In the genomic region with DNA sequence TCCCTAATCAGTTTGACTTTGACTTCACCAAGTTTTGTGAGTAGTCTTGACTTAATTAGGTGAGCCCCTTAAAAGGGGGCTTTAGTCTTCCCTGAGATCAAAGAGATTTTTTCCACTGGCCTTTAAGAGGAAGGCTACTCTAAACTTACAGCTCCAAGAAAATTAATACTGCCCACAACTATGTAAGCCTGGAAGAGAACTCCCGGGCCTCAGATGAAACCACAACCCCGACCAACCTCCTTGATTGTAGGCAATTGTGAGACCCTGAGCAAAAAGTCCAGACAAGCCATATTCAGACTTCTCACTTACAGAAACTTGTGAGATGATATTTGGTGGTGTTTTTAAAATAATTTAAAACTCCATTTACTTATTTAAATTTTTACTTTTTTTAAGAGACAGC, we compare ENCODE assay signal across 31 cellular contexts.
"Had no signal": no experiment of that assay in that cellular context is flagged by ENCODE, and none has a peak within 500 bp of the region (broad histone marks: within the 10 kb centered on the region; RNA-seq: fewer than 3 reads in every experiment).

No MANE protein-coding gene starts in this region.

- H3K4me1 ChIP-seq: foreskin keratinocyte, gastroesophageal sphincter, psoas muscle, sigmoid colon, tibial artery had no signal

- H3K27me3 ChIP-seq: dorsolateral prefrontal cortex, foreskin keratinocyte, gastroesophageal sphincter, hepatocyte, left lung, ovary, sigmoid colon, spleen, testis, tibial artery had no signal

- H3K9me3 ChIP-seq: gastroesophageal sphincter, left lung, ovary, sigmoid colon, testis, tibial artery had no signal

- H3K4me3 Mint-ChIP-seq: mesothelial cell of epicardium; nephron; stimulated activated memory B cell treated with anti-CD40 and anti-IgM and Interleukin-4, amounts not matched to agents 10 μg/mL and 1 μg/mL and 100 μg/mL, for 72 hours; type B pancreatic cell had no signal

- H3K4me1 Mint-ChIP-seq: mesothelial cell of epicardium, nephron had no signal

- H3K36me3 ChIP-seq: ovary had no signal

- H2AFZ ChIP-seq: hepatocyte had no signal

- H3K27ac Mint-ChIP-seq: mesothelial cell of epicardium; naive thymus-derived CD4-positive, alpha-beta T cell; nephron; stimulated activated memory B cell treated with anti-CD40 and anti-IgM and Interleukin-4, amounts not matched to agents 10 μg/mL and 1 μg/mL and 100 μg/mL, for 72 hours; type B pancreatic cell had no signal

- H3K4me2 ChIP-seq: hepatocyte had no signal

- FAIRE-seq: islet of Langerhans had no signal

- H3K27ac ChIP-seq: dorsolateral prefrontal cortex, epithelial cell of prostate, foreskin keratinocyte, gastroesophageal sphincter, heart left ventricle, hepatocyte, left lung, ovary, psoas muscle, sigmoid colon, skin epidermis, spleen, testis, tibial artery had no signal

- DNase-seq: dorsolateral prefrontal cortex; effector CD4-positive, alpha-beta T cell; foreskin keratinocyte; heart left ventricle; left cardiac atrium; left lung; mesenchymal stem cell; mucosa of descending colon; naive thymus-derived CD4-positive, alpha-beta T cell; nucleus accumbens; ovary; posterior cingulate gyrus; psoas muscle; right cardiac atrium; sigmoid colon; spleen; stimulated activated CD4-positive, alpha-beta T cell treated with anti-CD3 and anti-CD28 coated beads, Interleukin-4, amount 100 ng/mL, for 4 hours; stimulated activated naive CD8-positive, alpha-beta T cell treated with anti-CD3 and anti-CD28 coated beads, Interleukin-15, Interleukin-2, amounts not matched to agents 100 U/mL and 50 U/mL, for 24 hours; substantia nigra; testis; tibial artery had no signal

- H3K4me3 ChIP-seq: dorsolateral prefrontal cortex, gastroesophageal sphincter, heart left ventricle, hepatocyte, left lung, mucosa of descending colon, ovary, psoas muscle, sigmoid colon, skin epidermis, spleen, testis, tibial artery had no signal

- H3K27me3 Mint-ChIP-seq: naive thymus-derived CD4-positive, alpha-beta T cell; stimulated activated memory B cell treated with anti-CD40 and anti-IgM and Interleukin-4, amounts not matched to agents 10 μg/mL and 1 μg/mL and 100 μg/mL, for 72 hours; type B pancreatic cell had no signal

- ATAC-seq: esophagus mucosa; foreskin keratinocyte; gastroesophageal sphincter; heart left ventricle; left cardiac atrium; left lung; mucosa of descending colon; naive thymus-derived CD4-positive, alpha-beta T cell; psoas muscle; right cardiac atrium; stimulated activated memory B cell treated with anti-CD40 and anti-IgM and Interleukin-4, amounts not matched to agents 10 μg/mL and 1 μg/mL and 100 μg/mL, for 72 hours; stimulated activated naive CD8-positive, alpha-beta T cell treated with anti-CD3 and anti-CD28 coated beads, Interleukin-15, Interleukin-2, amounts not matched to agents 100 U/mL and 50 U/mL, for 24 hours had no signal
